18 cellular contexts compared by ENCODE assay signal in genomic region chr12:15977999-15978398, GRCh38.
DNase-seq lines count a peak whose midpoint lies in the region; ATAC-seq and TF ChIP-seq lines count a peak whose summit lies in the region.
"Had no signal": no experiment of that assay in that cellular context is flagged by ENCODE, and none has a peak within 500 bp of the region (broad histone marks: within the 10 kb centered on the region; RNA-seq: fewer than 3 reads in every experiment).

No MANE protein-coding gene starts in this region.

- H3K36me3 ChIP-seq in SK-N-SH (replicated peaks in 1 of 2; ENCODE audit: control insufficient read depth in 1 of 2, insufficient read depth in 2 of 2, low read length in 1 of 2), result peaks cover 0 to 5% of the 10 kb centered on the region in 2 experiments
- no peaks in the 10 kb centered on the region for H3K36me3 ChIP-seq in SJSA1
- peaks cover 0 to 10% of the 10 kb centered on the region in 2 donors for H3K36me3 ChIP-seq in left lung
- H3K36me3 ChIP-seq in thoracic aorta, result no peaks in the 10 kb centered on the region
- H3K36me3 ChIP-seq in aorta (ENCODE audit: control insufficient read depth in 1 of 2, insufficient read depth in 2 of 2, low read length in 1 of 2), result no peaks in the 10 kb centered on the region
- H3K36me3 ChIP-seq: pancreas, SJCRH30 had no signal

- H3K79me2 ChIP-seq in SK-N-SH (ENCODE audit: insufficient read depth), result no peaks in the 10 kb centered on the region

- no peak overlapping the region for H3K4me3 ChIP-seq in SK-N-SH (ENCODE audit: low read depth in 2 of 2, low read length in 1 of 2)
- H3K4me3 ChIP-seq in SJSA1, result no peak overlapping the region
- no peak overlapping the region for H3K4me3 ChIP-seq in left lung
- no peak overlapping the region for H3K4me3 ChIP-seq in thoracic aorta
- H3K4me3 ChIP-seq in aorta (ENCODE audit: low read length in 2 of 2), result no peak overlapping the region
- H3K4me3 ChIP-seq: A549, pancreas, SJCRH30 had no signal

- TF ChIP-seq CTCF in SK-N-SH (IDR thresholded peaks at IDR 0.05) (no peak), left lung (IDR thresholded peaks at IDR 0.05) (no peak), thoracic aorta (IDR thresholded peaks at IDR 0.05) (no peak)

- TF ChIP-seq RAD21 in SK-N-SH (IDR thresholded peaks at IDR 0.05; ENCODE audit: low read length), result no peak

- intact Hi-C loops in left lung (cut with DNase I), result no loop called here
- intact Hi-C loops in aorta (cut with DNase I), result no loop called here

- no peaks in the 10 kb centered on the region for H4K20me1 ChIP-seq in SK-N-SH (ENCODE audit: insufficient read depth)

- H3K27me3 ChIP-seq in SK-N-SH (ENCODE audit: insufficient read depth) (no peaks in the 10 kb centered on the region), SJSA1 (replicated peaks) (no peaks in the 10 kb centered on the region), left lung (no peaks in the 10 kb centered on the region), thoracic aorta (replicated peaks; ENCODE audit: insufficient read depth) (no peaks in the 10 kb centered on the region), aorta (ENCODE audit: control insufficient read depth in 1 of 2, insufficient read depth in 2 of 2, low read length in 1 of 2) (no peaks in the 10 kb centered on the region)
- H3K27me3 ChIP-seq: pancreas, SJCRH30 had no signal

- WGBS in SK-N-SH (ENCODE audit: low lambda C conversion rate), result 95% methylated on average over 3 of the region's 3 CpGs
- 51 to 56% methylated on average over 3 of the region's 3 CpGs for WGBS in aorta, 2 donors

- H3K4me1 ChIP-seq in SK-N-SH (ENCODE audit: control insufficient read depth in 1 of 2, insufficient read depth in 2 of 2, low read depth in 1 of 2, low read length in 1 of 2) (peaks cover 7 to 32% of the 10 kb centered on the region in 2 experiments; a peak in 3 of 4 replicates), SJSA1 (replicated peaks) (peaks cover 29% of the 10 kb centered on the region), left lung (peaks cover 9 to 23% of the 10 kb centered on the region in 2 donors), thoracic aorta (ENCODE audit: control insufficient read depth in 1 of 2, low read depth in 2 of 2) (peaks cover 23 to 41% of the 10 kb centered on the region in 2 donors), aorta (ENCODE audit: control insufficient read depth in 1 of 2, insufficient read depth in 2 of 2, low read length in 2 of 2) (peaks cover 3 to 4% of the 10 kb centered on the region in 2 donors)

- H3K9me2 ChIP-seq in SK-N-SH, result no peaks in the 10 kb centered on the region

- POLR2A ChIA-PET in SK-N-SH (lab: Yijun Ruan, JAX), result no interaction called here

- H3K9me3 ChIP-seq in SK-N-SH (no peaks in the 10 kb centered on the region), SJSA1 (replicated peaks) (no peaks in the 10 kb centered on the region), left lung (no peaks in the 10 kb centered on the region), thoracic aorta (no peaks in the 10 kb centered on the region), aorta (ENCODE audit: control insufficient read depth, low read length) (no peaks in the 10 kb centered on the region)
- H3K9me3 ChIP-seq: A549, pancreas, SJCRH30 had no signal

- DNase-seq in SK-N-SH, result no peak
- no peak for DNase-seq in SJSA1 (ENCODE audit: low read depth in 1 of 2, low spot score in 2 of 2)
- DNase-seq in left lung, result no peak
- DNase-seq in thoracic aorta (ENCODE audit: low spot score), result no peak
- no peak for DNase-seq in hepatic stellate cell (ENCODE audit: low spot score)
- no peak for DNase-seq in aorta
- DNase-seq: activated CD4-positive, alpha-beta T cell treated with anti-CD3 and anti-CD28 coated beads for 4 hours; activated CD8-positive, alpha-beta memory T cell treated with anti-CD3 and anti-CD28 coated beads, Interleukin-2, amount 50 U/mL, for 4 hours; DMS79 treated with DMSO at 0.1 percent for 48 hours; kidney; pancreas; SJCRH30; stimulated activated naive CD8-positive, alpha-beta T cell treated with anti-CD3 and anti-CD28 coated beads, Interleukin-15, Interleukin-2, amounts not matched to agents 100 U/mL and 50 U/mL, for 24 hours; T1000 had no signal

- no peak overlapping the region for H3K9ac ChIP-seq in SK-N-SH

- H3K27ac ChIP-seq in SK-N-SH (ENCODE audit: low read depth in 2 of 2, low read length in 1 of 2), result peak overlapping the region; percentile 22 to 81; a peak in 3 of 4 replicates
- H3K27ac ChIP-seq in SJSA1, result peak overlapping the region; percentile 64
- H3K27ac ChIP-seq in left lung, result peak overlapping the region; percentile 8 to 53
- H3K27ac ChIP-seq in thoracic aorta, result peak overlapping the region; percentile 21 to 60
- peak overlapping the region in 1 of 2 donors; percentile 57 for H3K27ac ChIP-seq in aorta (ENCODE audit: low read depth in 1 of 2, low read length in 2 of 2)
- H3K27ac ChIP-seq: A549, SJCRH30 had no signal

- no peak for TF ChIP-seq EP300 in SK-N-SH (IDR thresholded peaks at IDR 0.05; ENCODE audit: borderline replicate concordance in 1 of 2, low read depth in 1 of 2, low read length in 1 of 2)

- no peak overlapping the region for H2AFZ ChIP-seq in SK-N-SH (ENCODE audit: low read depth)

- H3F3A ChIP-seq in SK-N-SH (replicated peaks; ENCODE audit: insufficient read depth), result peaks cover 24% of the 10 kb centered on the region

- CTCF ChIA-PET in SK-N-SH (lab: Yijun Ruan, JAX), result interaction anchor here (1.0 to 1.6 kb wide), 4 partner anchors 8 to 80 kb away, joined by 3 read pairs; no protein-coding TSS in a partner anchor

- ATAC-seq in SK-N-SH treated with all-trans-retinoic acid at 6 μM for 48 hours (no peak), left lung (no peak), thoracic aorta (ENCODE audit: insufficient number of reproducible peaks, low FRiP score, low read depth) (no peak), HG03139 (IDR thresholded peaks at IDR 0.05; ENCODE audit: unreplicated experiment) (no peak), aorta (ENCODE audit: low FRiP score) (no peak)
- ATAC-seq: esophagus mucosa; stimulated activated naive CD8-positive, alpha-beta T cell treated with anti-CD3 and anti-CD28 coated beads, Interleukin-15, Interleukin-2, amounts not matched to agents 100 U/mL and 50 U/mL, for 24 hours had no signal

- peak overlapping the region; percentile 44 for H3K4me2 ChIP-seq in SK-N-SH
- H3K4me2 ChIP-seq: A549 had no signal

TF ChIP-seq in SK-N-SH, 30 proteins besides CTCF, POLR2A, EP300 and RAD21 (continues in another document):
- TF ChIP-seq CHD2 (IDR thresholded peaks at IDR 0.05; ENCODE audit: low read length, partially characterized antibody), result no peak
- TF ChIP-seq ZBTB33 (IDR thresholded peaks at IDR 0.05; ENCODE audit: borderline replicate concordance, low read depth), result no peak
- TF ChIP-seq IRF3 (IDR thresholded peaks at IDR 0.05; ENCODE audit: low read depth, low read length), result no peak
- TF ChIP-seq NRF1 (IDR thresholded peaks at IDR 0.05; ENCODE audit: low read depth, low read length), result no peak

TF ChIP-seq in SK-N-SH treated with all-trans-retinoic acid at 6 μM for 48 hours, 23 proteins besides CTCF, POLR2A, EP300 and RAD21 (continues in another document):
- TF ChIP-seq ZFP3 (CRISPR knock-in tag; IDR thresholded peaks at IDR 0.05), result no peak
- TF ChIP-seq POU6F1 (CRISPR knock-in tag; IDR thresholded peaks at IDR 0.05; ENCODE audit: borderline replicate concordance, low read depth), result no peak
- no peak for TF ChIP-seq ZNF565 (CRISPR knock-in tag; conservative IDR thresholded peaks at IDR 0.05; ENCODE audit: low read depth)
- no peak for TF ChIP-seq CREB5 (CRISPR knock-in tag; IDR thresholded peaks at IDR 0.05; ENCODE audit: low read depth)
- TF ChIP-seq ISL1 (CRISPR knock-in tag; IDR thresholded peaks at IDR 0.05), result no peak
- no peak for TF ChIP-seq ZC3H10 (CRISPR knock-in tag; IDR thresholded peaks at IDR 0.05)
- TF ChIP-seq CSDC2 (CRISPR knock-in tag; IDR thresholded peaks at IDR 0.05), result no peak
- no peak for TF ChIP-seq ZNF70 (CRISPR knock-in tag; IDR thresholded peaks at IDR 0.05)
- TF ChIP-seq SNAI2 (CRISPR knock-in tag; IDR thresholded peaks at IDR 0.05), result no peak
- TF ChIP-seq GLIS3 (CRISPR knock-in tag; IDR thresholded peaks at IDR 0.05), result no peak
- TF ChIP-seq PATZ1 (CRISPR knock-in tag; IDR thresholded peaks at IDR 0.05; ENCODE audit: borderline replicate concordance), result no peak
